In the genomic region with DNA sequence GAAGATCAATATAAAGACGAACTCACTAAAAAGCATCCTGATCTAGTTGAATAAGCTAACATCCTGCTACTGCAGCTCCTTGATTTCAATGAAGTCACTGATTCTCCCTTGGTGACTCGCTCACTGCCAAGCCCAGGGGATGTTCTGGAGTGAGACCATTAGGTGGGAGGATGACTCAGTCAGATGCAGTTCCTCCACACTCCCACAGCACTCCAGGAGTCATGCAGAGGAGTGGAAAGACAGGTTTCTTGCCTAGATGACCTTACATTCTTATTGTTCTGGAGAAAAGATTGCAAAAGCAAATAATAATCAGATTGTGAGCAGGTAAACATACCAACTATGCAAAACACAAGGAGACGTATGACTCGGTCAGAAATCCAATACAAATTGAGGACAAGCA, we compare ENCODE assay signal across 10 cellular contexts. TPM values are rescaled to one million over a fixed set of nuclear protein-coding genes. Genes with fewer than 3 reads are reported as not detected.
DNase-seq lines count a peak whose midpoint lies in the region; ATAC-seq, FAIRE-seq and TF ChIP-seq lines count a peak whose summit lies in the region.
"Had no signal": no experiment of that assay in that cellular context is flagged by ENCODE, and none has a peak within 500 bp of the region (broad histone marks: within the 10 kb centered on the region; RNA-seq: fewer than 3 reads in every experiment).

No MANE protein-coding gene starts in this region.

- DNase-seq in D721Med (ENCODE audit: insufficient read length, low spot score) (no peak), MG63 (peak; percentile 79), epithelial cell of esophagus (ENCODE audit: low read depth) (peak; percentile 100), renal cortical epithelial cell (ENCODE audit: low read depth) (peak; percentile 95), NCI-H187 (lab: John Stamatoyannopoulos, UW) (no peak), AML-193 (lab: John Stamatoyannopoulos, UW) (no peak), NCI-H2081 treated with DMSO at 0.1 percent for 48 hours (lab: John Stamatoyannopoulos, UW) (no peak)

- no peaks in the 10 kb centered on the region for H3K27me3 ChIP-seq in MG63
- H3K27me3 ChIP-seq: breast epithelium had no signal

- no peak for TF ChIP-seq CTCF in D721Med (IDR thresholded peaks at IDR 0.05; ENCODE audit: insufficient read depth, missing control alignments)
- TF ChIP-seq CTCF in epithelial cell of esophagus (IDR thresholded peaks at IDR 0.05; ENCODE audit: insufficient read depth, low read depth, low read length, missing control alignments), result peak; percentile 14

- no peaks in the 10 kb centered on the region for H3K9me3 ChIP-seq in MG63
- H3K9me3 ChIP-seq: breast epithelium, neutrophil had no signal

- FAIRE-seq in D721Med (lab: Jason Lieb, UNC), result peak; percentile 51

- ATAC-seq in HG02981 (IDR thresholded peaks at IDR 0.05; ENCODE audit: unreplicated experiment), result no peak

- H3K4me3 ChIP-seq in MG63, result no peak overlapping the region
- no peak overlapping the region for H3K4me3 ChIP-seq in epithelial cell of esophagus (ENCODE audit: low read length)
- H3K4me3 ChIP-seq: breast epithelium had no signal

- H3K36me3 ChIP-seq in MG63, result no peaks in the 10 kb centered on the region
- H3K36me3 ChIP-seq: breast epithelium, neutrophil had no signal

RNA-seq across cellular contexts. Expression of a gene that starts 15.3 kb away (rescaled TPM):
- total RNA-seq in MG63 (2014; rRNA removed; shearing (Covaris generic); ENCODE audit: low replicate concordance), result 0.02 TPM in 1 of 2 replicates, not detected in the other
- 5.5 and 11.6 TPM in 2 replicates for total RNA-seq in renal cortical epithelial cell

Comparison
In these comparisons a context has a peak if more than half of its experiments do, and no peak if none do; other contexts are left out.
1. DNase-seq: peak in MG63 (single experiment), epithelial cell of esophagus (single experiment) and renal cortical epithelial cell (single experiment); none in D721Med (single experiment), NCI-H187 (0 of 2), AML-193 (0 of 2) and NCI-H2081 treated with DMSO at 0.1 percent for 48 hours (single experiment).